ENCODE assay signal across 13 cellular contexts in genomic region chr2:176471949-176472348, GRCh38.
"Had no signal": no experiment of that assay in that cellular context is flagged by ENCODE, and none has a peak within 500 bp of the region (broad histone marks: within the 10 kb centered on the region; RNA-seq: fewer than 3 reads in every experiment).

No MANE protein-coding gene starts in this region.

- H3K4me2 ChIP-seq: hepatocyte had no signal

- H3K36me3 ChIP-seq: left ventricle myocardium inferior, suprapubic skin, upper lobe of left lung had no signal

- H3K4me1 ChIP-seq: body of pancreas had no signal

- H3K4me3 ChIP-seq: body of pancreas, hepatocyte, suprapubic skin, upper lobe of left lung had no signal

- H2AFZ ChIP-seq: hepatocyte had no signal

- FAIRE-seq: kidney had no signal

- H3K79me2 ChIP-seq: hepatocyte had no signal

- H3K27me3 ChIP-seq: body of pancreas, suprapubic skin, upper lobe of left lung had no signal

- H3K9me3 ChIP-seq: body of pancreas, left ventricle myocardium inferior, suprapubic skin, upper lobe of left lung had no signal

- DNase-seq: activated T-cell treated with anti-CD3 and anti-CD28 coated beads, Interleukin-2, amount 50 U/mL, for 1 hour; amniotic stem cell; body of pancreas; effector memory CD8-positive, alpha-beta T cell; erythroblast; kidney; left ventricle myocardium inferior; nephron progenitor cell; stimulated activated CD4-positive, alpha-beta T cell treated with anti-CD3 and anti-CD28 coated beads, Interleukin-12 subunit alpha, Interleukin-12 subunit beta, amount 100 ng/mL, for 4 hours; stimulated activated naive CD4-positive, alpha-beta T cell treated with Interleukin-2 at 50 U/mL for 16 hours; upper lobe of left lung had no signal

- H3K27ac ChIP-seq: body of pancreas, hepatocyte, suprapubic skin, upper lobe of left lung had no signal
